Comparison of ENCODE assay signal across 9 cellular contexts in the genomic region with DNA sequence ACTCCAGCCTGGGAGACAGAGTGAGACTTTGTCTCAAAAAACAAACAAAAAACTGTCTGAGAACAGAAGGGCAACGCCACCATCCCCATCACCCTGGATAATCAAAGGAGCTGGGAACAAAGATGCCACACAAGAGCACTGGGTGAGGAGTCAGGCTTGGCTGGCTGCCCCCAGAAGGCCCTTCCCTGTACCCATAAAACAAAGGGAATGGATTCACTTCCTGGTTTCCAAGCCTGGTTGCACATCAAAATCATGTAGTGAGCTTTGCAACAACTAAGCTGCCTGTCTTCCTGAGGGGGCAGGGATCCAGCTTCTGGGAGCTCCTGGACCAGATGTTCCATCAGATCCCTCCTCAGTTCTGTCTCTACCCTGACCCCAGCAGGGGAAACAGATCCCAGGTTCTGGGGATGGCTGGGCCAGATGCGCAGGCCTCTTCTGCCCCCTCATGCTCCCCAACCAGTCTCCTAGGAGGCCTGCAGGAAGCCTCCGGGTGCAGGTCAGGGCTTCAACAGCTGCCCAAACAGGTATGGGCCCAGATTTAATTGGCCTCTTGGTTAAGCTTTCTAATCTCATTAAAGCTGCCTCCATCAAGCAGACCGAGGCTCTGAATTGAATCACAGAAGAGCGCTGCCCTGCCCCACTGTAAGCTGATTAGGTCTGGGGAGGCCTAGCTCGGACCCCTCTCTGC.
A peak's percentile ranks its signal among the peaks of the same experiment; 100 is the strongest.
DNase-seq lines count a peak whose midpoint lies in the region; ATAC-seq and TF ChIP-seq lines count a peak whose summit lies in the region.
"Had no signal": no experiment of that assay in that cellular context is flagged by ENCODE, and none has a peak within 500 bp of the region (broad histone marks: within the 10 kb centered on the region; RNA-seq: fewer than 3 reads in every experiment).

No MANE protein-coding gene starts in this region.

- no peaks in the 10 kb centered on the region for H3K36me3 Mint-ChIP-seq in activated naive CD4-positive, alpha-beta T cell treated with anti-CD3 and anti-CD28 coated beads, Interleukin-2, amount 50 U/mL, for 72 hours
- H3K36me3 Mint-ChIP-seq: CD8-positive, alpha-beta memory T cell had no signal

- H3K9me3 ChIP-seq in body of pancreas: no peaks in the 10 kb centered on the region
- no peaks in the 10 kb centered on the region for H3K9me3 ChIP-seq in transverse colon

- H3K27me3 ChIP-seq in body of pancreas: no peaks in the 10 kb centered on the region
- no peaks in the 10 kb centered on the region for H3K27me3 ChIP-seq in transverse colon

- H3K9me3 Mint-ChIP-seq in activated naive CD4-positive, alpha-beta T cell treated with anti-CD3 and anti-CD28 coated beads, Interleukin-2, amount 50 U/mL, for 72 hours: no peaks in the 10 kb centered on the region
- H3K9me3 Mint-ChIP-seq: CD8-positive, alpha-beta memory T cell had no signal

- ATAC-seq in activated naive CD4-positive, alpha-beta T cell treated with anti-CD3 and anti-CD28 coated beads, Interleukin-2, amount 50 U/mL, for 72 hours: no peak
- ATAC-seq in body of pancreas (no peak), GM18858 (IDR thresholded peaks at IDR 0.05; ENCODE audit: unreplicated experiment) (no peak), HG02970 (IDR thresholded peaks at IDR 0.05; ENCODE audit: low FRiP score, unreplicated experiment) (no peak)

- intact Hi-C loops in body of pancreas (cut with DNase I) (no loop called here), transverse colon (cut with DNase I; ENCODE audit: low total_unique reads) (no loop called here)

- in situ Hi-C loops in transverse colon (cut with MboI; ENCODE audit: low pct_ligation_motif_present in 1 of 4, low pct_unique_long_range_greater_than_20kb in 1 of 4, low sequenced_read_pairs in 3 of 4): no loop called here

- no peaks in the 10 kb centered on the region for H3K36me3 ChIP-seq in body of pancreas (replicated peaks in 1 of 2; ENCODE audit: insufficient read depth in 1 of 2, low read depth in 2 of 2)
- no peaks in the 10 kb centered on the region for H3K36me3 ChIP-seq in transverse colon

- peak overlapping the region; percentile 2 to 80 for H3K27ac Mint-ChIP-seq in activated naive CD4-positive, alpha-beta T cell treated with anti-CD3 and anti-CD28 coated beads, Interleukin-2, amount 50 U/mL, for 72 hours

- DNase-seq in activated naive CD4-positive, alpha-beta T cell treated with anti-CD3 and anti-CD28 coated beads, Interleukin-2, amount 50 U/mL, for 72 hours (ENCODE audit: low spot score in 2 of 2): no peak
- no peak for DNase-seq in activated naive CD4-positive, alpha-beta T cell (lab: John Stamatoyannopoulos, UW)
- DNase-seq in body of pancreas (peak in 1 of 4 donors; percentile 18), midbrain (lab: John Stamatoyannopoulos, UW) (peak; percentile 78), transverse colon (peak; percentile 70), NCI-H526 (lab: John Stamatoyannopoulos, UW) (no peak)
- DNase-seq: CD8-positive, alpha-beta memory T cell had no signal

- TF ChIP-seq CTCF in body of pancreas (IDR thresholded peaks at IDR 0.05): no peak
- TF ChIP-seq CTCF in transverse colon (IDR thresholded peaks at IDR 0.05): no peak

- H3K4me1 ChIP-seq in body of pancreas (peaks cover 17% of the 10 kb centered on the region), transverse colon (peaks cover 34 to 61% (median 44%) of the 10 kb centered on the region in 4 donors)

- TF ChIP-seq EP300 in transverse colon (IDR thresholded peaks at IDR 0.05; ENCODE audit: low read depth): no peak

- TF ChIP-seq POLR2A in body of pancreas (IDR thresholded peaks at IDR 0.05) (no peak), transverse colon (IDR thresholded peaks at IDR 0.05) (no peak)

- peak overlapping the region in 3 of 4 donors; percentile 41 to 53 (median 46) for H3K27ac ChIP-seq in body of pancreas
- H3K27ac ChIP-seq in transverse colon: peak overlapping the region; percentile 71 to 87 (median 86)

- WGBS in body of pancreas, 2 donors: 58 to 77% methylated on average over 3 to 6 of the region's 6 CpGs
- 42% methylated on average over 6 of the region's 6 CpGs; no CpG with 5 or more reads in 1 of the 2 donors for WGBS in transverse colon (ENCODE audit: low coverage in 1 of 2), 2 donors

- H3K4me3 ChIP-seq in body of pancreas: no peak overlapping the region
- H3K4me3 ChIP-seq in transverse colon: no peak overlapping the region

Comparison
In these comparisons a context has a peak if more than half of its experiments do, and no peak if none do; other contexts are left out.
1. DNase-seq: peak in midbrain (single experiment) and transverse colon (single experiment); none in activated naive CD4-positive, alpha-beta T cell treated with anti-CD3 and anti-CD28 coated beads, Interleukin-2, amount 50 U/mL, for 72 hours (0 of 2), activated naive CD4-positive, alpha-beta T cell (0 of 4) and NCI-H526 (0 of 2).